Comparison of ENCODE assay signal across 8 cellular contexts in genomic region chr10:121928528-121928884, GRCh38. TPM values are rescaled to one million over a fixed set of nuclear protein-coding genes. Genes with fewer than 3 reads are reported as not detected.
DNase-seq lines count a peak whose midpoint lies in the region; ATAC-seq and TF ChIP-seq lines count a peak whose summit lies in the region.

No MANE protein-coding gene starts in this region.

- peak overlapping the region; percentile 94 for H3K4me3 Mint-ChIP-seq in activated T-helper 2 cell treated with anti-CD3 and anti-CD28 coated beads, Interferon-gamma antibody, Interleukin-2, Interleukin-4, amounts not matched to agents 10 μg/mL and 5 μg/mL and 100 μg/mL, durations not matched to agents 14 hours and 24 hours and 36 hours (ENCODE audit: low read depth)

- H3K4me1 Mint-ChIP-seq in activated T-helper 2 cell treated with anti-CD3 and anti-CD28 coated beads, Interferon-gamma antibody, Interleukin-2, Interleukin-4, amounts not matched to agents 10 μg/mL and 5 μg/mL and 100 μg/mL, durations not matched to agents 14 hours and 24 hours and 36 hours (ENCODE audit: low read depth), result peaks cover 18% of the 10 kb centered on the region

- ATAC-seq in GM18517 (IDR thresholded peaks at IDR 0.05; ENCODE audit: unreplicated experiment), result peak; percentile 9
- ATAC-seq in HG03439 (IDR thresholded peaks at IDR 0.05; ENCODE audit: unreplicated experiment), result peak; percentile 10
- ATAC-seq in right cardiac atrium, result peak in 1 of 2 donors; percentile 9

- no peaks in the 10 kb centered on the region for H3K9me3 Mint-ChIP-seq in activated T-helper 2 cell treated with anti-CD3 and anti-CD28 coated beads, Interferon-gamma antibody, Interleukin-2, Interleukin-4, amounts not matched to agents 10 μg/mL and 5 μg/mL and 100 μg/mL, durations not matched to agents 14 hours and 24 hours and 36 hours

- no peaks in the 10 kb centered on the region for H3K27me3 Mint-ChIP-seq in activated T-helper 2 cell treated with anti-CD3 and anti-CD28 coated beads, Interferon-gamma antibody, Interleukin-2, Interleukin-4, amounts not matched to agents 10 μg/mL and 5 μg/mL and 100 μg/mL, durations not matched to agents 14 hours and 24 hours and 36 hours (ENCODE audit: low read depth)

- peak overlapping the region; percentile 76 for H3K27ac Mint-ChIP-seq in activated T-helper 2 cell treated with anti-CD3 and anti-CD28 coated beads, Interferon-gamma antibody, Interleukin-2, Interleukin-4, amounts not matched to agents 10 μg/mL and 5 μg/mL and 100 μg/mL, durations not matched to agents 14 hours and 24 hours and 36 hours

- H3K36me3 Mint-ChIP-seq in activated T-helper 2 cell treated with anti-CD3 and anti-CD28 coated beads, Interferon-gamma antibody, Interleukin-2, Interleukin-4, amounts not matched to agents 10 μg/mL and 5 μg/mL and 100 μg/mL, durations not matched to agents 14 hours and 24 hours and 36 hours (ENCODE audit: low read depth), result peaks cover 13% of the 10 kb centered on the region

- no peaks in the 10 kb centered on the region for H3K27me3 ChIP-seq in right cardiac atrium (ENCODE audit: control insufficient read depth, insufficient read depth)

- WGBS in right cardiac atrium, result 4% methylated on average over 20 of the region's 20 CpGs

- intact Hi-C loops in activated T-helper 2 cell treated with anti-CD3 and anti-CD28 coated beads, Interferon-gamma antibody, Interleukin-2, Interleukin-4, amounts not matched to agents 10 μg/mL and 5 μg/mL and 100 μg/mL, durations not matched to agents 14 hours and 24 hours and 36 hours (cut with micrococcal nuclease), result loop anchor here (1.0 to 10.0 kb wide), 3 partner anchors 46 to 1078 kb away; partner anchors contain the start of genes PLEKHA1 and WDR11
- intact Hi-C loops in right cardiac atrium (cut with DNase I), result loop anchor here in 1 of 4 donors (10.0 kb wide), 1 partner anchor 186 kb away; no protein-coding TSS in a partner anchor

- H3K9me3 ChIP-seq in right cardiac atrium (ENCODE audit: control insufficient read depth, low read length), result no peaks in the 10 kb centered on the region

- no peaks in the 10 kb centered on the region for H3K4me1 ChIP-seq in right cardiac atrium (ENCODE audit: control insufficient read depth, insufficient read depth, low read length)

- no peak for TF ChIP-seq CTCF in AG09309 (IDR thresholded peaks at IDR 0.05; ENCODE audit: control insufficient read depth, insufficient read depth, low read depth, low read length, missing control alignments)

- H3K4me3 ChIP-seq in AG09309 (ENCODE audit: control insufficient read depth, low read depth, low read length) (peak overlapping the region; percentile 57), right cardiac atrium (ENCODE audit: low read length) (peak overlapping the region; percentile 95), skeletal muscle cell (ENCODE audit: low read depth, low read length) (peak overlapping the region; percentile 91)

- H3K27ac ChIP-seq in right cardiac atrium (ENCODE audit: low read length), result peak overlapping the region; percentile 100

- DNase-seq in AG09309 (ENCODE audit: low read depth) (no peak), right cardiac atrium (no peak), skeletal muscle cell (ENCODE audit: low read depth) (no peak), iPS-NIHi7 (ENCODE audit: extremely low spot score) (no peak)
- peak; percentile 11 for DNase-seq in activated T-helper 2 cell treated with anti-CD3 and anti-CD28 coated beads, Interferon-gamma antibody, Interleukin-2, Interleukin-4, amounts not matched to agents 10 μg/mL and 5 μg/mL and 100 μg/mL, durations not matched to agents 14 hours and 24 hours and 36 hours (ENCODE audit: low spot score)
- no peak for DNase-seq in stimulated activated CD4-positive, alpha-beta T cell treated with anti-CD3 and anti-CD28 coated beads, Interleukin-1b, Interleukin-23, amount 100 ng/mL, for 48 hours

RNA-seq across cellular contexts. Expression of gene ATE1, which starts 0.7 kb away (rescaled TPM):
- 33.6 and 34.9 TPM in 2 replicates for total RNA-seq in activated T-helper 2 cell treated with anti-CD3 and anti-CD28 coated beads, Interferon-gamma antibody, Interleukin-2, Interleukin-4, amounts not matched to agents 10 μg/mL and 5 μg/mL and 100 μg/mL, durations not matched to agents 14 hours and 24 hours and 36 hours
- total RNA-seq in right cardiac atrium, result 10 to 100 TPM; 47.7 to 55.8 (median 48.7) TPM
- polyA plus RNA-seq in right cardiac atrium, result 15.1 TPM

RNA-seq across cellular contexts. Expression of gene NSMCE4A, which starts 46.5 kb away (rescaled TPM):
- total RNA-seq in activated T-helper 2 cell treated with anti-CD3 and anti-CD28 coated beads, Interferon-gamma antibody, Interleukin-2, Interleukin-4, amounts not matched to agents 10 μg/mL and 5 μg/mL and 100 μg/mL, durations not matched to agents 14 hours and 24 hours and 36 hours, result 67.5 and 83.1 TPM in 2 replicates
- 10 to 100 TPM; 30.3 to 43.1 (median 35.0) TPM for total RNA-seq in right cardiac atrium
- 48.0 TPM for polyA plus RNA-seq in right cardiac atrium
